1 cellular context compared by ENCODE assay signal in the genomic region with DNA sequence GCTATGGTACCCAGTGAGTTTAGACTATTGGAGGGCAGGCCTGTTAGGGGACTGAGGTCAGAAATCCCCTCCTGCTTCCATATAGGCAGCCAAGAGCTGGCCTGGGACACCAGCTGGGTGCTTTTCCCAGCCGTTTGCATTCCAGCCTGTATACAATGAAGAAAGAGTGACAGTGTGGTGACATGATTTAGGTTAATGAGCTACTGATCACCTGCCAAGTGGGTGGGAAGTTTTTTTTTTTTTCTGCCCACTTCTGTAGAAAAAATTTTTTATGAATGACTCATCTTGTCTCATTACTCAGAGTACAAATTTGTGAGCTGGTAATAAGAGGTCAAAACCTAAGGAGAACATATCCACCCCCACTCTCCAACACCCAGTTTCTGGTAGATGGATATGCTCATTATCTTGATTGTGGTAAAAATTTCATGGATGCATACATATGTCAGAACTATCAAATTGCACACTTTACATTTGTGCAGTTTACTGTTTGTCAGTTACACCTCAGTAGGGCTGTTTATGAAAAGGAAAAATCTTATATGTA.
A peak's percentile ranks its signal among the peaks of the same experiment; 100 is the strongest.
TF ChIP-seq lines count a peak whose summit lies in the region.

No MANE protein-coding gene starts in this region.

TF ChIP-seq in GM12878, 131 proteins besides CTCF, POLR2A, EP300 and RAD21 (continued from another document and continues in another):
- TF ChIP-seq, protein P1, sequence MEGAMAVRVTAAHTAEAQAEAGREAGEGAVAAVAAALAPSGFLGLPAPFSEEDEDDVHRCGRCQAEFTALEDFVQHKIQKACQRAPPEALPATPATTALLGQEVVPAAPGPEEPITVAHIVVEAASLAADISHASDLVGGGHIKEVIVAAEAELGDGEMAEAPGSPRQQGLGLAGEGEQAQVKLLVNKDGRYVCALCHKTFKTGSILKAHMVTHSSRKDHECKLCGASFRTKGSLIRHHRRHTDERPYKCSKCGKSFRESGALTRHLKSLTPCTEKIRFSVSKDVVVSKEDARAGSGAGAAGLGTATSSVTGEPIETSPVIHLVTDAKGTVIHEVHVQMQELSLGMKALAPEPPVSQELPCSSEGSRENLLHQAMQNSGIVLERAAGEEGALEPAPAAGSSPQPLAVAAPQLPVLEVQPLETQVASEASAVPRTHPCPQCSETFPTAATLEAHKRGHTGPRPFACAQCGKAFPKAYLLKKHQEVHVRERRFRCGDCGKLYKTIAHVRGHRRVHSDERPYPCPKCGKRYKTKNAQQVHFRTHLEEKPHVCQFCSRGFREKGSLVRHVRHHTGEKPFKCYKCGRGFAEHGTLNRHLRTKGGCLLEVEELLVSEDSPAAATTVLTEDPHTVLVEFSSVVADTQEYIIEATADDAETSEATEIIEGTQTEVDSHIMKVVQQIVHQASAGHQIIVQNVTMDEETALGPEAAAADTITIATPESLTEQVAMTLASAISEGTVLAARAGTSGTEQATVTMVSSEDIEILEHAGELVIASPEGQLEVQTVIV (IDR thresholded peaks at IDR 0.05; ENCODE audit: borderline replicate concordance, partially characterized antibody): no peak
- TF ChIP-seq, protein P2, sequence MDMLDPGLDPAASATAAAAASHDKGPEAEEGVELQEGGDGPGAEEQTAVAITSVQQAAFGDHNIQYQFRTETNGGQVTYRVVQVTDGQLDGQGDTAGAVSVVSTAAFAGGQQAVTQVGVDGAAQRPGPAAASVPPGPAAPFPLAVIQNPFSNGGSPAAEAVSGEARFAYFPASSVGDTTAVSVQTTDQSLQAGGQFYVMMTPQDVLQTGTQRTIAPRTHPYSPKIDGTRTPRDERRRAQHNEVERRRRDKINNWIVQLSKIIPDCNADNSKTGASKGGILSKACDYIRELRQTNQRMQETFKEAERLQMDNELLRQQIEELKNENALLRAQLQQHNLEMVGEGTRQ (IDR thresholded peaks at IDR 0.05; ENCODE audit: borderline replicate concordance, low read depth, low read length): no peak
- TF ChIP-seq KLF5 (IDR thresholded peaks at IDR 0.05; ENCODE audit: partially characterized antibody) (no peak), CBX5 (IDR thresholded peaks at IDR 0.05; ENCODE audit: low read depth) (no peak), CEBPB (IDR thresholded peaks at IDR 0.05; ENCODE audit: borderline replicate concordance in 1 of 2, low read depth in 2 of 2, low read length in 2 of 2) (no peak), DPF2 (IDR thresholded peaks at IDR 0.05) (peak; percentile 46; the same call in 1 of the 2 replicates), MTA2 (IDR thresholded peaks at IDR 0.05; ENCODE audit: low read depth) (peak; percentile 87), FOXM1 (IDR thresholded peaks at IDR 0.05; ENCODE audit: low read depth, low read length) (no peak), SREBF2 (IDR thresholded peaks at IDR 0.05; ENCODE audit: low read length) (no peak), PAX5 (IDR thresholded peaks at IDR 0.05; ENCODE audit: borderline replicate concordance, low read depth, low read length) (no peak), NFIC (IDR thresholded peaks at IDR 0.05; ENCODE audit: low read depth, low read length) (peak; percentile 50; the same call in 1 of the 2 replicates), CBFB (IDR thresholded peaks at IDR 0.05; ENCODE audit: low read depth) (no peak), KAT2A (conservative IDR thresholded peaks at IDR 0.05; ENCODE audit: control insufficient read depth, low read depth, low read length) (no peak), BHLHE40 (IDR thresholded peaks at IDR 0.05; ENCODE audit: borderline replicate concordance in 1 of 2, low read depth in 2 of 2, low read length in 1 of 2) (peak; percentile 84 to 89), MXI1 (IDR thresholded peaks at IDR 0.05; ENCODE audit: low read depth, low read length) (no peak), IKZF1 (conservative IDR thresholded peaks at IDR 0.05) (peak; percentile 53), RELA (IDR thresholded peaks at IDR 0.05; ENCODE audit: borderline replicate concordance, partially characterized antibody) (no peak), PML (IDR thresholded peaks at IDR 0.05; ENCODE audit: low read length) (no peak), HDAC6 (IDR thresholded peaks at IDR 0.05; ENCODE audit: unreplicated experiment) (no peak), TCF7 (IDR thresholded peaks at IDR 0.05; ENCODE audit: borderline replicate concordance) (no peak), SP1 (IDR thresholded peaks at IDR 0.05; ENCODE audit: low read depth, low read length) (no peak), POLR2AphosphoS5 (IDR thresholded peaks at IDR 0.05; ENCODE audit: low read length) (no peak), JUNB (IDR thresholded peaks at IDR 0.05) (peak; percentile 73), HDGF (IDR thresholded peaks at IDR 0.05) (no peak), HCFC1 (IDR thresholded peaks at IDR 0.05; ENCODE audit: low read length) (no peak), BCL11A (IDR thresholded peaks at IDR 0.05; ENCODE audit: low read depth, low read length) (peak; percentile 76; the same call in 1 of the 2 replicates), ZNF217 (IDR thresholded peaks at IDR 0.05) (no peak), BMI1 (IDR thresholded peaks at IDR 0.05; ENCODE audit: borderline replicate concordance) (no peak), LARP7 (IDR thresholded peaks at IDR 0.05) (no peak), CREM (IDR thresholded peaks at IDR 0.05; ENCODE audit: low read depth) (no peak), MTA3 (IDR thresholded peaks at IDR 0.05; ENCODE audit: borderline replicate concordance, low read length) (no peak), IKZF2 (IDR thresholded peaks at IDR 0.05) (peak in 1 of 2 experiments; percentile 44; a peak in 2 of 4 replicates), CHD2 (IDR thresholded peaks at IDR 0.05; ENCODE audit: borderline replicate concordance, low read depth, low read length) (no peak)
- TF ChIP-seq, protein P3, sequence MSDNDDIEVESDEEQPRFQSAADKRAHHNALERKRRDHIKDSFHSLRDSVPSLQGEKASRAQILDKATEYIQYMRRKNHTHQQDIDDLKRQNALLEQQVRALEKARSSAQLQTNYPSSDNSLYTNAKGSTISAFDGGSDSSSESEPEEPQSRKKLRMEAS (IDR thresholded peaks at IDR 0.05; ENCODE audit: low read depth, low read length): no peak
- TF ChIP-seq, protein P4, sequence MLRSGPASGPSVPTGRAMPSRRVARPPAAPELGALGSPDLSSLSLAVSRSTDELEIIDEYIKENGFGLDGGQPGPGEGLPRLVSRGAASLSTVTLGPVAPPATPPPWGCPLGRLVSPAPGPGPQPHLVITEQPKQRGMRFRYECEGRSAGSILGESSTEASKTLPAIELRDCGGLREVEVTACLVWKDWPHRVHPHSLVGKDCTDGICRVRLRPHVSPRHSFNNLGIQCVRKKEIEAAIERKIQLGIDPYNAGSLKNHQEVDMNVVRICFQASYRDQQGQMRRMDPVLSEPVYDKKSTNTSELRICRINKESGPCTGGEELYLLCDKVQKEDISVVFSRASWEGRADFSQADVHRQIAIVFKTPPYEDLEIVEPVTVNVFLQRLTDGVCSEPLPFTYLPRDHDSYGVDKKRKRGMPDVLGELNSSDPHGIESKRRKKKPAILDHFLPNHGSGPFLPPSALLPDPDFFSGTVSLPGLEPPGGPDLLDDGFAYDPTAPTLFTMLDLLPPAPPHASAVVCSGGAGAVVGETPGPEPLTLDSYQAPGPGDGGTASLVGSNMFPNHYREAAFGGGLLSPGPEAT (IDR thresholded peaks at IDR 0.05; ENCODE audit: low read depth): peak; percentile 41; the same call in 1 of the 2 replicates
- TF ChIP-seq, protein P5, sequence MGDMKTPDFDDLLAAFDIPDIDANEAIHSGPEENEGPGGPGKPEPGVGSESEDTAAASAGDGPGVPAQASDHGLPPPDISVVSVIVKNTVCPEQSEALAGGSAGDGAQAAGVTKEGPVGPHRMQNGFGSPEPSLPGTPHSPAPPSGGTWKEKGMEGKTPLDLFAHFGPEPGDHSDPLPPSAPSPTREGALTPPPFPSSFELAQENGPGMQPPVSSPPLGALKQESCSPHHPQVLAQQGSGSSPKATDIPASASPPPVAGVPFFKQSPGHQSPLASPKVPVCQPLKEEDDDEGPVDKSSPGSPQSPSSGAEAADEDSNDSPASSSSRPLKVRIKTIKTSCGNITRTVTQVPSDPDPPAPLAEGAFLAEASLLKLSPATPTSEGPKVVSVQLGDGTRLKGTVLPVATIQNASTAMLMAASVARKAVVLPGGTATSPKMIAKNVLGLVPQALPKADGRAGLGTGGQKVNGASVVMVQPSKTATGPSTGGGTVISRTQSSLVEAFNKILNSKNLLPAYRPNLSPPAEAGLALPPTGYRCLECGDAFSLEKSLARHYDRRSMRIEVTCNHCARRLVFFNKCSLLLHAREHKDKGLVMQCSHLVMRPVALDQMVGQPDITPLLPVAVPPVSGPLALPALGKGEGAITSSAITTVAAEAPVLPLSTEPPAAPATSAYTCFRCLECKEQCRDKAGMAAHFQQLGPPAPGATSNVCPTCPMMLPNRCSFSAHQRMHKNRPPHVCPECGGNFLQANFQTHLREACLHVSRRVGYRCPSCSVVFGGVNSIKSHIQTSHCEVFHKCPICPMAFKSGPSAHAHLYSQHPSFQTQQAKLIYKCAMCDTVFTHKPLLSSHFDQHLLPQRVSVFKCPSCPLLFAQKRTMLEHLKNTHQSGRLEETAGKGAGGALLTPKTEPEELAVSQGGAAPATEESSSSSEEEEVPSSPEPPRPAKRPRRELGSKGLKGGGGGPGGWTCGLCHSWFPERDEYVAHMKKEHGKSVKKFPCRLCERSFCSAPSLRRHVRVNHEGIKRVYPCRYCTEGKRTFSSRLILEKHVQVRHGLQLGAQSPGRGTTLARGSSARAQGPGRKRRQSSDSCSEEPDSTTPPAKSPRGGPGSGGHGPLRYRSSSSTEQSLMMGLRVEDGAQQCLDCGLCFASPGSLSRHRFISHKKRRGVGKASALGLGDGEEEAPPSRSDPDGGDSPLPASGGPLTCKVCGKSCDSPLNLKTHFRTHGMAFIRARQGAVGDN (IDR thresholded peaks at IDR 0.05): no peak
- TF ChIP-seq, protein P6, sequence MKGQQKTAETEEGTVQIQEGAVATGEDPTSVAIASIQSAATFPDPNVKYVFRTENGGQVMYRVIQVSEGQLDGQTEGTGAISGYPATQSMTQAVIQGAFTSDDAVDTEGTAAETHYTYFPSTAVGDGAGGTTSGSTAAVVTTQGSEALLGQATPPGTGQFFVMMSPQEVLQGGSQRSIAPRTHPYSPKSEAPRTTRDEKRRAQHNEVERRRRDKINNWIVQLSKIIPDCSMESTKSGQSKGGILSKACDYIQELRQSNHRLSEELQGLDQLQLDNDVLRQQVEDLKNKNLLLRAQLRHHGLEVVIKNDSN (IDR thresholded peaks at IDR 0.05; ENCODE audit: borderline replicate concordance, extremely low read length, insufficient read depth, low read depth, low read length): no peak
- TF ChIP-seq, protein P7, sequence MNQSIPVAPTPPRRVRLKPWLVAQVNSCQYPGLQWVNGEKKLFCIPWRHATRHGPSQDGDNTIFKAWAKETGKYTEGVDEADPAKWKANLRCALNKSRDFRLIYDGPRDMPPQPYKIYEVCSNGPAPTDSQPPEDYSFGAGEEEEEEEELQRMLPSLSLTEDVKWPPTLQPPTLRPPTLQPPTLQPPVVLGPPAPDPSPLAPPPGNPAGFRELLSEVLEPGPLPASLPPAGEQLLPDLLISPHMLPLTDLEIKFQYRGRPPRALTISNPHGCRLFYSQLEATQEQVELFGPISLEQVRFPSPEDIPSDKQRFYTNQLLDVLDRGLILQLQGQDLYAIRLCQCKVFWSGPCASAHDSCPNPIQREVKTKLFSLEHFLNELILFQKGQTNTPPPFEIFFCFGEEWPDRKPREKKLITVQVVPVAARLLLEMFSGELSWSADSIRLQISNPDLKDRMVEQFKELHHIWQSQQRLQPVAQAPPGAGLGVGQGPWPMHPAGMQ (IDR thresholded peaks at IDR 0.05; ENCODE audit: borderline replicate concordance): no peak
- TF ChIP-seq, protein P8, sequence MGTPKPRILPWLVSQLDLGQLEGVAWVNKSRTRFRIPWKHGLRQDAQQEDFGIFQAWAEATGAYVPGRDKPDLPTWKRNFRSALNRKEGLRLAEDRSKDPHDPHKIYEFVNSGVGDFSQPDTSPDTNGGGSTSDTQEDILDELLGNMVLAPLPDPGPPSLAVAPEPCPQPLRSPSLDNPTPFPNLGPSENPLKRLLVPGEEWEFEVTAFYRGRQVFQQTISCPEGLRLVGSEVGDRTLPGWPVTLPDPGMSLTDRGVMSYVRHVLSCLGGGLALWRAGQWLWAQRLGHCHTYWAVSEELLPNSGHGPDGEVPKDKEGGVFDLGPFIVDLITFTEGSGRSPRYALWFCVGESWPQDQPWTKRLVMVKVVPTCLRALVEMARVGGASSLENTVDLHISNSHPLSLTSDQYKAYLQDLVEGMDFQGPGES (IDR thresholded peaks at IDR 0.05): no peak
- TF ChIP-seq, protein P9, sequence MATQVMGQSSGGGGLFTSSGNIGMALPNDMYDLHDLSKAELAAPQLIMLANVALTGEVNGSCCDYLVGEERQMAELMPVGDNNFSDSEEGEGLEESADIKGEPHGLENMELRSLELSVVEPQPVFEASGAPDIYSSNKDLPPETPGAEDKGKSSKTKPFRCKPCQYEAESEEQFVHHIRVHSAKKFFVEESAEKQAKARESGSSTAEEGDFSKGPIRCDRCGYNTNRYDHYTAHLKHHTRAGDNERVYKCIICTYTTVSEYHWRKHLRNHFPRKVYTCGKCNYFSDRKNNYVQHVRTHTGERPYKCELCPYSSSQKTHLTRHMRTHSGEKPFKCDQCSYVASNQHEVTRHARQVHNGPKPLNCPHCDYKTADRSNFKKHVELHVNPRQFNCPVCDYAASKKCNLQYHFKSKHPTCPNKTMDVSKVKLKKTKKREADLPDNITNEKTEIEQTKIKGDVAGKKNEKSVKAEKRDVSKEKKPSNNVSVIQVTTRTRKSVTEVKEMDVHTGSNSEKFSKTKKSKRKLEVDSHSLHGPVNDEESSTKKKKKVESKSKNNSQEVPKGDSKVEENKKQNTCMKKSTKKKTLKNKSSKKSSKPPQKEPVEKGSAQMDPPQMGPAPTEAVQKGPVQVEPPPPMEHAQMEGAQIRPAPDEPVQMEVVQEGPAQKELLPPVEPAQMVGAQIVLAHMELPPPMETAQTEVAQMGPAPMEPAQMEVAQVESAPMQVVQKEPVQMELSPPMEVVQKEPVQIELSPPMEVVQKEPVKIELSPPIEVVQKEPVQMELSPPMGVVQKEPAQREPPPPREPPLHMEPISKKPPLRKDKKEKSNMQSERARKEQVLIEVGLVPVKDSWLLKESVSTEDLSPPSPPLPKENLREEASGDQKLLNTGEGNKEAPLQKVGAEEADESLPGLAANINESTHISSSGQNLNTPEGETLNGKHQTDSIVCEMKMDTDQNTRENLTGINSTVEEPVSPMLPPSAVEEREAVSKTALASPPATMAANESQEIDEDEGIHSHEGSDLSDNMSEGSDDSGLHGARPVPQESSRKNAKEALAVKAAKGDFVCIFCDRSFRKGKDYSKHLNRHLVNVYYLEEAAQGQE (IDR thresholded peaks at IDR 0.05; ENCODE audit: low read depth, low read length): no peak
- TF ChIP-seq, protein P10, sequence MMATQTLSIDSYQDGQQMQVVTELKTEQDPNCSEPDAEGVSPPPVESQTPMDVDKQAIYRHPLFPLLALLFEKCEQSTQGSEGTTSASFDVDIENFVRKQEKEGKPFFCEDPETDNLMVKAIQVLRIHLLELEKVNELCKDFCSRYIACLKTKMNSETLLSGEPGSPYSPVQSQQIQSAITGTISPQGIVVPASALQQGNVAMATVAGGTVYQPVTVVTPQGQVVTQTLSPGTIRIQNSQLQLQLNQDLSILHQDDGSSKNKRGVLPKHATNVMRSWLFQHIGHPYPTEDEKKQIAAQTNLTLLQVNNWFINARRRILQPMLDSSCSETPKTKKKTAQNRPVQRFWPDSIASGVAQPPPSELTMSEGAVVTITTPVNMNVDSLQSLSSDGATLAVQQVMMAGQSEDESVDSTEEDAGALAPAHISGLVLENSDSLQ (IDR thresholded peaks at IDR 0.05): peak; percentile 86
- TF ChIP-seq, protein P11, sequence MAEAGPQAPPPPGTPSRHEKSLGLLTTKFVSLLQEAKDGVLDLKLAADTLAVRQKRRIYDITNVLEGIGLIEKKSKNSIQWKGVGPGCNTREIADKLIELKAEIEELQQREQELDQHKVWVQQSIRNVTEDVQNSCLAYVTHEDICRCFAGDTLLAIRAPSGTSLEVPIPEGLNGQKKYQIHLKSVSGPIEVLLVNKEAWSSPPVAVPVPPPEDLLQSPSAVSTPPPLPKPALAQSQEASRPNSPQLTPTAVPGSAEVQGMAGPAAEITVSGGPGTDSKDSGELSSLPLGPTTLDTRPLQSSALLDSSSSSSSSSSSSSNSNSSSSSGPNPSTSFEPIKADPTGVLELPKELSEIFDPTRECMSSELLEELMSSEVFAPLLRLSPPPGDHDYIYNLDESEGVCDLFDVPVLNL (IDR thresholded peaks at IDR 0.05; ENCODE audit: low read depth, low read length): no peak
